ENCODE assay signal across 19 cellular contexts in genomic region chr11:44505591-44506054, GRCh38. TPM values are rescaled to one million over a fixed set of nuclear protein-coding genes. Genes with fewer than 3 reads are reported as not detected.
DNase-seq lines count a peak whose midpoint lies in the region; ATAC-seq and TF ChIP-seq lines count a peak whose summit lies in the region.
"Had no signal": no experiment of that assay in that cellular context is flagged by ENCODE, and none has a peak within 500 bp of the region (broad histone marks: within the 10 kb centered on the region; RNA-seq: fewer than 3 reads in every experiment).

No MANE protein-coding gene starts in this region.

- no peak overlapping the region for H2BK15ac ChIP-seq in mesendoderm (replicated peaks; ENCODE audit: low read depth)

- H3K18ac ChIP-seq in mesendoderm (ENCODE audit: low read length): no peak overlapping the region

- H3K27ac ChIP-seq in mesendoderm (ENCODE audit: low read depth, low read length) (no peak overlapping the region), sigmoid colon (no peak overlapping the region)
- H3K27ac ChIP-seq: C4-2B, gastroesophageal sphincter, parathyroid adenoma, tibial artery had no signal

- no peak for TF ChIP-seq CTCF in choroid plexus epithelial cell (conservative IDR thresholded peaks at IDR 0.05; ENCODE audit: low read depth, low read length)
- TF ChIP-seq CTCF in sigmoid colon (IDR thresholded peaks at IDR 0.05): no peak

- no peaks in the 10 kb centered on the region for H3K79me2 ChIP-seq in mesendoderm (ENCODE audit: control insufficient read depth, insufficient read depth, low read length)
- H3K79me2 ChIP-seq: parathyroid adenoma had no signal

- H3K4me1 ChIP-seq in mesendoderm (ENCODE audit: control insufficient read depth, low read depth, low read length): no peaks in the 10 kb centered on the region
- no peaks in the 10 kb centered on the region for H3K4me1 ChIP-seq in sigmoid colon
- H3K4me1 ChIP-seq: gastroesophageal sphincter, parathyroid adenoma, tibial artery had no signal

- peaks cover 0 to 3% (median 0%) of the 10 kb centered on the region in 4 donors for H3K9me3 ChIP-seq in sigmoid colon

- no peak overlapping the region for H3K4me2 ChIP-seq in mesendoderm (ENCODE audit: low read length)

- H2BK120ac ChIP-seq in mesendoderm (ENCODE audit: low read depth, low read length): no peak overlapping the region

- H2AK5ac ChIP-seq in mesendoderm (ENCODE audit: low read length): no peak overlapping the region

- H3K4me3 ChIP-seq in choroid plexus epithelial cell (ENCODE audit: low read depth, low read length): no peak overlapping the region
- H3K4me3 ChIP-seq in mesendoderm (ENCODE audit: low read length): no peak overlapping the region
- H3K4me3 ChIP-seq in sigmoid colon: no peak overlapping the region
- H3K4me3 ChIP-seq: gastroesophageal sphincter, tibial artery had no signal

- WGBS in mesendoderm (ENCODE audit: extremely low coverage, insufficient coverage, low lambda C conversion rate): no CpG with 5 or more reads among the region's 5 CpGs
- WGBS in sigmoid colon, 2 donors: 59 to 71% methylated on average over 5 of the region's 5 CpGs

- intact Hi-C loops in sigmoid colon (cut with DNase I): no loop called here

- H3K79me1 ChIP-seq in mesendoderm (ENCODE audit: low read length): no peaks in the 10 kb centered on the region

- no peak overlapping the region for H4K5ac ChIP-seq in mesendoderm (ENCODE audit: low read length)

- TF ChIP-seq POLR2A in sigmoid colon (IDR thresholded peaks at IDR 0.05): no peak

- TF ChIP-seq EP300 in sigmoid colon (IDR thresholded peaks at IDR 0.05): no peak

- no peak for ATAC-seq in HG03521 (IDR thresholded peaks at IDR 0.05; ENCODE audit: unreplicated experiment)
- ATAC-seq in HG03565 (IDR thresholded peaks at IDR 0.05; ENCODE audit: unreplicated experiment): no peak
- ATAC-seq in HG03432 (IDR thresholded peaks at IDR 0.05; ENCODE audit: unreplicated experiment): no peak
- ATAC-seq: activated naive CD8-positive, alpha-beta T cell treated with anti-CD3 and anti-CD28 coated beads, Interleukin-2, amount 50 U/mL, for 24 hours; gastroesophageal sphincter; T-cell had no signal

- no peak overlapping the region for H3K4ac ChIP-seq in mesendoderm (ENCODE audit: low read depth, low read length)

- no peak overlapping the region for H3K56ac ChIP-seq in mesendoderm (ENCODE audit: low read length)

- no peak overlapping the region for H4K8ac ChIP-seq in mesendoderm (ENCODE audit: low read depth, low read length)

- no peaks in the 10 kb centered on the region for H3K36me3 ChIP-seq in mesendoderm (ENCODE audit: control insufficient read depth, insufficient read depth, low read length)
- no peaks in the 10 kb centered on the region for H3K36me3 ChIP-seq in sigmoid colon
- H3K36me3 ChIP-seq: gastroesophageal sphincter, tibial artery had no signal

- H3K27me3 ChIP-seq in mesendoderm (ENCODE audit: insufficient read depth, low read length, poor library complexity): no peaks in the 10 kb centered on the region
- peaks cover 0 to 3% (median 0%) of the 10 kb centered on the region in 3 donors for H3K27me3 ChIP-seq in sigmoid colon
- H3K27me3 ChIP-seq: gastroesophageal sphincter had no signal

- DNase-seq in EH (ENCODE audit: low read depth): peak; percentile 68
- peak; percentile 16 for DNase-seq in NCI-H226
- DNase-seq in choroid plexus epithelial cell (ENCODE audit: low read depth): peak; percentile 64
- DNase-seq in mesendoderm: peak; percentile 54
- no peak for DNase-seq in sigmoid colon
- DNase-seq: activated naive CD8-positive, alpha-beta T cell treated with anti-CD3 and anti-CD28 coated beads, Interleukin-2, amount 50 U/mL, for 24 hours; activated T-cell treated with anti-CD3 and anti-CD28 coated beads for 4 hours; Karpas-422; NCI-H1694 treated with DMSO at 0.1 percent for 48 hours; NCI-H524; stimulated activated CD4-positive, alpha-beta T cell treated with anti-CD3 and anti-CD28 coated beads, Interleukin-15, amount 100 ng/mL, for 24 hours; T-cell; tibial artery had no signal

- no peak overlapping the region for H2BK5ac ChIP-seq in mesendoderm (ENCODE audit: low read length)

- no peak overlapping the region for H3K9ac ChIP-seq in mesendoderm (ENCODE audit: low read length)
- H3K9ac ChIP-seq: parathyroid adenoma had no signal

- H3K23ac ChIP-seq in mesendoderm (ENCODE audit: low read length): no peak overlapping the region

RNA-seq across cellular contexts. Expression of gene CD82, which starts 59.8 kb away (rescaled TPM):
- polyA plus RNA-seq in mesendoderm (2013, experiment 1 of 2): 0.81 TPM
- polyA plus RNA-seq in mesendoderm (2013, experiment 2 of 2): 0.91 TPM
- total RNA-seq in sigmoid colon: 10 to 100 TPM in 3 of 4 donors, 1 to 10 TPM in 1; 8.7 to 23.3 (median 16.8) TPM
- 10 to 100 TPM in 1 of 3 donors, 1 to 10 TPM in 2; 4.2 to 67.4 (median 6.0) TPM for polyA plus RNA-seq in sigmoid colon
